1 cellular context compared by ENCODE assay signal in genomic region chr1:70941563-70941962, GRCh38.
TF ChIP-seq lines count a peak whose summit lies in the region.

No MANE protein-coding gene starts in this region.

TF ChIP-seq in GM23338, 12 proteins besides CTCF, POLR2A, EP300 and RAD21 (continued from another document):
- no peak for TF ChIP-seq ZNF462 (CRISPR knock-in tag; IDR thresholded peaks at IDR 0.05)
- TF ChIP-seq ZNF331 (CRISPR knock-in tag; IDR thresholded peaks at IDR 0.05; ENCODE audit: low read depth) = no peak
- no peak for TF ChIP-seq ZNF114 (CRISPR knock-in tag; IDR thresholded peaks at IDR 0.05)
- no peak for TF ChIP-seq JUNB (IDR thresholded peaks at IDR 0.05; ENCODE audit: unreplicated experiment)
- TF ChIP-seq STAT1 (IDR thresholded peaks at IDR 0.05; ENCODE audit: unreplicated experiment) = no peak
- TF ChIP-seq EZH2 (IDR thresholded peaks at IDR 0.05; ENCODE audit: low read depth, unreplicated experiment) = no peak
- TF ChIP-seq NANOG (IDR thresholded peaks at IDR 0.05; ENCODE audit: borderline replicate concordance) = no peak
